20 cellular contexts compared by ENCODE assay signal in genomic region chr4:175453456-175453855, GRCh38.
DNase-seq lines count a peak whose midpoint lies in the region; ATAC-seq, FAIRE-seq and TF ChIP-seq lines count a peak whose summit lies in the region.
"Had no signal": no experiment of that assay in that cellular context is flagged by ENCODE, and none has a peak within 500 bp of the region (broad histone marks: within the 10 kb centered on the region; RNA-seq: fewer than 3 reads in every experiment).

No MANE protein-coding gene starts in this region.

- peak; percentile 36 for DNase-seq in EH (ENCODE audit: low read depth)
- peak; percentile 60 for DNase-seq in M059J (ENCODE audit: low read depth)
- DNase-seq in astrocyte (ENCODE audit: low read depth): peak; percentile 29
- peak; percentile 34 for DNase-seq in mesendoderm
- no peak for DNase-seq in stimulated activated CD4-positive, alpha-beta T cell treated with anti-CD3 and anti-CD28 coated beads, Interleukin-2, amount 100 ng/mL, for 24 hours
- no peak for DNase-seq in neural progenitor cell (ENCODE audit: low spot score)
- no peak for DNase-seq in NCI-H345 (lab: John Stamatoyannopoulos, UW)
- DNase-seq: CD8-positive, alpha-beta T cell; H9; NCI-H1092 treated with DMSO at 0.1 percent for 48 hours; NCI-H146; NCI-H2029 treated with DMSO at 0.1 percent for 48 hours; NCI-H2171 treated with DMSO at 0.1 percent for 48 hours; NCI-H446 treated with DMSO at 0.1 percent for 48 hours; NCI-H748 treated with DMSO at 0.1 percent for 48 hours; PC-3 had no signal

- no peak for ATAC-seq in HG03521 (IDR thresholded peaks at IDR 0.05; ENCODE audit: unreplicated experiment)
- ATAC-seq: CD8-positive, alpha-beta T cell; PC-3 had no signal

- H2BK15ac ChIP-seq in mesendoderm (replicated peaks; ENCODE audit: low read depth): no peak overlapping the region

- H2AFZ ChIP-seq in astrocyte (ENCODE audit: low read depth, low read length) (no peak overlapping the region), neural progenitor cell (replicated peaks) (no peak overlapping the region)

- no peak overlapping the region for H3K9ac ChIP-seq in astrocyte (ENCODE audit: low read length)
- H3K9ac ChIP-seq in mesendoderm (ENCODE audit: low read length): no peak overlapping the region
- H3K9ac ChIP-seq in neural progenitor cell: no peak overlapping the region
- H3K9ac ChIP-seq: BLaER1 treated with 17β-estradiol and CSF1 and Interleukin-3, amounts not matched to agents 10 nM and 100 nM had no signal

- no peaks in the 10 kb centered on the region for H3K27me3 ChIP-seq in astrocyte (ENCODE audit: insufficient read depth, low read length)
- no peaks in the 10 kb centered on the region for H3K27me3 ChIP-seq in mesendoderm (ENCODE audit: insufficient read depth, low read length, poor library complexity)
- no peaks in the 10 kb centered on the region for H3K27me3 ChIP-seq in neural progenitor cell
- H3K27me3 ChIP-seq: BLaER1 treated with 17β-estradiol and CSF1 and Interleukin-3, amounts not matched to agents 10 nM and 100 nM had no signal

- TF ChIP-seq CTCF in astrocyte (IDR thresholded peaks at IDR 0.05; ENCODE audit: insufficient read depth, low read depth, low read length) (no peak), neural progenitor cell (IDR thresholded peaks at IDR 0.05) (no peak)

- H3K4me1 Mint-ChIP-seq in astrocyte (ENCODE audit: low read depth, unreplicated experiment) (peaks cover 5% of the 10 kb centered on the region), neural progenitor cell (no peaks in the 10 kb centered on the region)

- no peak overlapping the region for H2AK5ac ChIP-seq in mesendoderm (ENCODE audit: low read length)

- no peak overlapping the region for H2BK120ac ChIP-seq in mesendoderm (ENCODE audit: low read depth, low read length)

- H3K23ac ChIP-seq in mesendoderm (ENCODE audit: low read length): no peak overlapping the region

- no peak overlapping the region for H2BK5ac ChIP-seq in mesendoderm (ENCODE audit: low read length)

- no CpG with 5 or more reads among the region's 2 CpGs for WGBS in mesendoderm (ENCODE audit: extremely low coverage, insufficient coverage, low lambda C conversion rate)

- FAIRE-seq in astrocyte (lab: Jason Lieb, UNC): no peak
- FAIRE-seq: D721Med, GM19239 had no signal

- H3K27ac Mint-ChIP-seq in astrocyte (ENCODE audit: unreplicated experiment) (no peak overlapping the region), neural progenitor cell (no peak overlapping the region)
- H3K27ac Mint-ChIP-seq: CD8-positive, alpha-beta T cell; H9 had no signal

- H4K5ac ChIP-seq in mesendoderm (ENCODE audit: low read length): no peak overlapping the region

- H3K27ac ChIP-seq in astrocyte (ENCODE audit: low read depth, low read length) (no peak overlapping the region), mesendoderm (ENCODE audit: low read depth, low read length) (no peak overlapping the region), neural progenitor cell (no peak overlapping the region)
- H3K27ac ChIP-seq: BLaER1 treated with 17β-estradiol and CSF1 and Interleukin-3, amounts not matched to agents 10 nM and 100 nM had no signal

- H3K9me3 Mint-ChIP-seq in astrocyte (ENCODE audit: unreplicated experiment) (peaks cover 3% of the 10 kb centered on the region), neural progenitor cell (peaks cover 8% of the 10 kb centered on the region)
- H3K9me3 Mint-ChIP-seq: CD8-positive, alpha-beta T cell had no signal

- no peaks in the 10 kb centered on the region for H3K36me3 Mint-ChIP-seq in astrocyte (ENCODE audit: low read depth, unreplicated experiment)
- H3K36me3 Mint-ChIP-seq in neural progenitor cell: no peaks in the 10 kb centered on the region
- H3K36me3 Mint-ChIP-seq: CD8-positive, alpha-beta T cell had no signal

- H3K27me3 Mint-ChIP-seq in astrocyte (ENCODE audit: low read depth, unreplicated experiment): no peaks in the 10 kb centered on the region
- no peaks in the 10 kb centered on the region for H3K27me3 Mint-ChIP-seq in neural progenitor cell (ENCODE audit: insufficient read depth, low read depth)

- H3K4me1 ChIP-seq in astrocyte (ENCODE audit: insufficient read depth, low read length) (no peaks in the 10 kb centered on the region), mesendoderm (ENCODE audit: control insufficient read depth, low read depth, low read length) (no peaks in the 10 kb centered on the region), neural progenitor cell (no peaks in the 10 kb centered on the region)
- H3K4me1 ChIP-seq: BLaER1 treated with 17β-estradiol and CSF1 and Interleukin-3, amounts not matched to agents 10 nM and 100 nM had no signal

- peaks cover 4% of the 10 kb centered on the region for H3K9me3 ChIP-seq in astrocyte (ENCODE audit: insufficient read depth, low read depth, low read length)
- H3K9me3 ChIP-seq in neural progenitor cell (ENCODE audit: low read depth): no peaks in the 10 kb centered on the region

- H3K18ac ChIP-seq in mesendoderm (ENCODE audit: low read length): no peak overlapping the region

- H3K4me3 Mint-ChIP-seq in astrocyte (ENCODE audit: unreplicated experiment) (no peak overlapping the region), neural progenitor cell (no peak overlapping the region)
- H3K4me3 Mint-ChIP-seq: CD8-positive, alpha-beta T cell; H9 had no signal

- H4K20me1 ChIP-seq in astrocyte (ENCODE audit: insufficient read depth, low read length): no peaks in the 10 kb centered on the region
- H4K20me1 ChIP-seq in neural progenitor cell (ENCODE audit: low read depth): no peaks in the 10 kb centered on the region
- H4K20me1 ChIP-seq: BLaER1 treated with 17β-estradiol and CSF1 and Interleukin-3, amounts not matched to agents 10 nM and 100 nM had no signal

- H3K4me2 ChIP-seq in astrocyte (ENCODE audit: low read length) (no peak overlapping the region), mesendoderm (ENCODE audit: low read length) (no peak overlapping the region), neural progenitor cell (no peak overlapping the region)
- H3K4me2 ChIP-seq: BLaER1 treated with 17β-estradiol and CSF1 and Interleukin-3, amounts not matched to agents 10 nM and 100 nM had no signal

- no peaks in the 10 kb centered on the region for H3K79me1 ChIP-seq in mesendoderm (ENCODE audit: low read length)

- H3K79me2 ChIP-seq in astrocyte (ENCODE audit: insufficient read depth, low read length) (no peaks in the 10 kb centered on the region), mesendoderm (ENCODE audit: control insufficient read depth, insufficient read depth, low read length) (no peaks in the 10 kb centered on the region), neural progenitor cell (ENCODE audit: low read depth) (no peaks in the 10 kb centered on the region)

- no peak overlapping the region for H4K8ac ChIP-seq in mesendoderm (ENCODE audit: low read depth, low read length)

- no peak overlapping the region for H3K56ac ChIP-seq in mesendoderm (ENCODE audit: low read length)

- no peaks in the 10 kb centered on the region for H3K36me3 ChIP-seq in astrocyte (ENCODE audit: insufficient read depth, low read length)
- H3K36me3 ChIP-seq in mesendoderm (ENCODE audit: control insufficient read depth, insufficient read depth, low read length): no peaks in the 10 kb centered on the region
- H3K36me3 ChIP-seq in neural progenitor cell: no peaks in the 10 kb centered on the region
- H3K36me3 ChIP-seq: BLaER1 treated with 17β-estradiol and CSF1 and Interleukin-3, amounts not matched to agents 10 nM and 100 nM had no signal

- no peak overlapping the region for H3K4ac ChIP-seq in mesendoderm (ENCODE audit: low read depth, low read length)

- H3F3A ChIP-seq in neural progenitor cell (ENCODE audit: low read depth): no peaks in the 10 kb centered on the region

- H3K4me3 ChIP-seq in astrocyte (ENCODE audit: insufficient read depth, low read depth, low read length) (no peak overlapping the region), mesendoderm (ENCODE audit: low read length) (no peak overlapping the region), neural progenitor cell (no peak overlapping the region)
- H3K4me3 ChIP-seq: BLaER1 treated with 17β-estradiol and CSF1 and Interleukin-3, amounts not matched to agents 10 nM and 100 nM had no signal

Comparison
In these comparisons a context has a peak if more than half of its experiments do, and no peak if none do; other contexts are left out.
1. DNase-seq: peak in EH (single experiment), M059J (single experiment), astrocyte (single experiment) and mesendoderm (single experiment); none in stimulated activated CD4-positive, alpha-beta T cell treated with anti-CD3 and anti-CD28 coated beads, Interleukin-2, amount 100 ng/mL, for 24 hours (0 of 2), neural progenitor cell (single experiment) and NCI-H345 (single experiment).